ENCODE assay signal across 6 cellular contexts in the genomic region with DNA sequence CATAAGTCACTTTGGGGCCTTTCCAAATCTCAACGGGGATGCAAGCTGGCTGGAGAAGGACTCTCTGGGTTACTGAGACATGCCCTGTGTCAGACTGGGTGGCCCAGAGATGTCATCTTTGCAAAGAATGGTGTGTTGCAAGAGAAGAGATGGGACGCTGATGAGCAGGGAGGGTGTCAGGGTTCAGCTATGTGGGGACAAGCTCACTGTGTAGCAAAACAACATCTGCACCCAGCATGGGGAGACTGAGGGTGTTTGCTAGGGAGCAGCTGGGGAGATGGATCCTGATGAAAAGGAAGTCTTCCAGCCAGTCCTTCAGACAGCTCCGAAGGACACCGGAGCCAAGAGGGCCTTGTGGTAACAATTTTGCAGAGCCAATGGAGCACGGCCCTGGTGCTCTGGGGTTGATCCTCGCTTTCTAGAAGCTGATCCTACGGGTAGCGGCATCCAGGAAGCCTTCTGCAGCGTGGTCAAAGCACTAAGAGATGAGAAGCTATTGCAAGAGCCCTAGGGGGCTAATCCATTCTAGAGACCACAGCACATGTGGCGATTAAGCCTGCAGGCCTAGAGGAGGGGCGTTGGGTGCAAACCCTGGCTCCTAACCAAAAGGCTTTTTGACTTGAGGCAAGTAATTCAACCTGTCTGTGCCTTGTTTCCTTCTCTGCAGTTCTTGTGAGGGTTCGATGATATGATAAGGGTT. TPM values are rescaled to one million over a fixed set of nuclear protein-coding genes. Genes with fewer than 3 reads are reported as not detected.
"Had no signal": no experiment of that assay in that cellular context is flagged by ENCODE, and none has a peak within 500 bp of the region (broad histone marks: within the 10 kb centered on the region; RNA-seq: fewer than 3 reads in every experiment).

No MANE protein-coding gene starts in this region.

- H3K4me1 Mint-ChIP-seq: GM23338, H9 had no signal

- ATAC-seq: GM23338 had no signal

- H3K27ac Mint-ChIP-seq: GM23338, H9, IgD-negative memory B cell had no signal

- H3K4me3 Mint-ChIP-seq: GM23338, H9, IgD-negative memory B cell had no signal

- H2AFZ ChIP-seq: GM23338 had no signal

- DNase-seq: H9, HCEC 1CT, KBM-7 had no signal

- H3K4me3 ChIP-seq: GM23338 had no signal

- H3K4me2 ChIP-seq: GM23338 had no signal

- H3K36me3 Mint-ChIP-seq: IgD-negative memory B cell had no signal

RNA-seq across cellular contexts. Expression of a gene that starts 39.9 kb away (rescaled TPM):
- total RNA-seq: HT-29 had no signal
